ENCODE assay signal across 1 cellular context in the genomic region with DNA sequence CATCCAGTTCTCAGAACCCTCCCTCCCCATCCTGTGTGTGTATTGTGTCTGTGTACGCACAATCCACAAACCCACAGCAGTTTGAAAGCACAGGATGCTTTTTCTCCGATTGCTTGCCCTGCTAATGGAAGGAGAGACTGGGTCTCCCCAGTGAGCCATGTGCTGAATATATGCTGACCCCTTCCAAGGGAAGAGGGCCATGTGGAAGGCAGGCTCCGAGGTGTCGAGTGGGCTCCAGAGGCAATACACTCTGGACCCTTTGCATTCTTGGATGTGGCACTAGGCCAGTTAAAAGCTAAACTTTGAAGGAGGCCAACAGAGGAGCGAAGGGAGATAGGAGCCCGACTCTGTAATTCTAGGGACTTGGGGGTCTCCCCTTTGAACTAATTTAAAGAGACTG.
TF ChIP-seq lines count a peak whose summit lies in the region.

No MANE protein-coding gene starts in this region.

TF ChIP-seq in A549, 52 proteins besides CTCF, POLR2A, EP300 and RAD21:
- TF ChIP-seq HOXA7 (CRISPR knock-in tag; IDR thresholded peaks at IDR 0.05), result peak; percentile 70; the same call in 1 of the 2 replicates
- no peak for TF ChIP-seq FOSL2 (IDR thresholded peaks at IDR 0.05)
- TF ChIP-seq FOSL2 (CRISPR knock-in tag; IDR thresholded peaks at IDR 0.05), result no peak; the same call in 1 of the 2 replicates
- no peak for TF ChIP-seq MYC (IDR thresholded peaks at IDR 0.05; ENCODE audit: borderline replicate concordance, low read length)
- no peak for TF ChIP-seq BHLHE40 (IDR thresholded peaks at IDR 0.05; ENCODE audit: low read depth, low read length)
- TF ChIP-seq MAZ (IDR thresholded peaks at IDR 0.05; ENCODE audit: borderline replicate concordance, low read depth, low read length), result no peak
- TF ChIP-seq JUN (IDR thresholded peaks at IDR 0.05), result peak in 1 of 2 experiments; percentile 25; a peak in 2 of 5 replicates
- TF ChIP-seq, protein P1, sequence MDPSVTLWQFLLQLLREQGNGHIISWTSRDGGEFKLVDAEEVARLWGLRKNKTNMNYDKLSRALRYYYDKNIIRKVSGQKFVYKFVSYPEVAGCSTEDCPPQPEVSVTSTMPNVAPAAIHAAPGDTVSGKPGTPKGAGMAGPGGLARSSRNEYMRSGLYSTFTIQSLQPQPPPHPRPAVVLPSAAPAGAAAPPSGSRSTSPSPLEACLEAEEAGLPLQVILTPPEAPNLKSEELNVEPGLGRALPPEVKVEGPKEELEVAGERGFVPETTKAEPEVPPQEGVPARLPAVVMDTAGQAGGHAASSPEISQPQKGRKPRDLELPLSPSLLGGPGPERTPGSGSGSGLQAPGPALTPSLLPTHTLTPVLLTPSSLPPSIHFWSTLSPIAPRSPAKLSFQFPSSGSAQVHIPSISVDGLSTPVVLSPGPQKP (IDR thresholded peaks at IDR 0.05; ENCODE audit: low read depth, low read length), result no peak
- no peak for TF ChIP-seq SMC3 (IDR thresholded peaks at IDR 0.05)
